ENCODE assay signal across 8 cellular contexts in the genomic region with DNA sequence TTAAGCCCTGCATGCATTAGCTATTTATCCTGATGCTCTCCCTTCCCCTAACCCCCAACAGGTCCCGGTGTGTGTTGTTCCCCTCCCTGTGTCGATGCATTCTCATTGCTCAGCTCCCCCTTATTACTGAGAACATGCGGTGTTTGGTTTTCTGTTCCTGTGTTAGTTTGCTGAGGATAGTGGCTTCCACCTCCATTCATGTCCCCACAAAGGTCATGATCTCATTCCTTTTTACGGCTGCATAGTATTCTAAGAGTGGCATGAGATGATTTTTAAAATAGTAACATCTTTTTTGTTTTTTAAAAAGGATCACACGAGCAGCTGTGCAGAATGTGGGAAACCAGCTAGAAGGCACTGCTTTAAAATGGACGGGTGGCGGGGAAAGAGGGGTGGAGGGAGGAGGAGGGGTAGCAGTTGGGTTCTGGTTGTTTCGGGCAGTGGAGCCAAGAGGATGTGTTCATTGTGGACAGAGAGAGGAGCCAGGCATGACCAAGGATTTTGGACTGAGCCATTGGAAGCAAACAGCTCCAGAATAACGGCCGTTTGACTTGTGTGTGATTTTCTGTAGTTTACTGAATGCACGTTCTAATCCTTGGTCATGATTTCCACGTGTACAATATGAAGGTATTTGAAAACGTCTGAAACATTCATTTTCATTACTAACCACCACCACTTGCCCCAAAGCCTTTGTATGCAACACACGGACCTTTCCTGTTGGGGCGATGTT. TPM values are rescaled to one million over a fixed set of nuclear protein-coding genes. Genes with fewer than 3 reads are reported as not detected.
DNase-seq lines count a peak whose midpoint lies in the region; ATAC-seq and TF ChIP-seq lines count a peak whose summit lies in the region.

No MANE protein-coding gene starts in this region.

- TF ChIP-seq CTCF in GM23338 (conservative IDR thresholded peaks at IDR 0.05; ENCODE audit: low read depth in 2 of 2) (no peak), gastroesophageal sphincter (IDR thresholded peaks at IDR 0.05) (peak in 1 of 4 experiments; percentile 24)

- H3K4me3 ChIP-seq in GM23338 (peak overlapping the region; percentile 91), SK-N-MC (peak overlapping the region; percentile 97), gastroesophageal sphincter (peak overlapping the region; percentile 65 to 89)

- H3K9ac ChIP-seq in SK-N-MC (ENCODE audit: insufficient read length), result peak overlapping the region; percentile 94

- H3K27me3 Mint-ChIP-seq in GM23338 (ENCODE audit: insufficient read depth, low read depth, poor library complexity), result peaks cover 12% of the 10 kb centered on the region

- H3K9me3 ChIP-seq in SK-N-MC (ENCODE audit: low read depth, low read length), result no peaks in the 10 kb centered on the region
- H3K9me3 ChIP-seq in gastroesophageal sphincter, result no peaks in the 10 kb centered on the region

- 0 out of 2 replicates have a peak, but pooled peaks cover 6% of the 10 kb centered on the region for H3F3A ChIP-seq in GM23338 (replicated peaks; ENCODE audit: low read depth)

- no peak overlapping the region for H3K27ac Mint-ChIP-seq in GM23338
- peak overlapping the region; percentile 94 for H3K27ac Mint-ChIP-seq in stimulated activated effector memory CD8-positive, alpha-beta T cell treated with anti-CD3 and anti-CD28 coated beads, Interleukin-12 subunit alpha, Interleukin-12 subunit beta, amount 100 ng/mL, for 72 hours

- peak overlapping the region; percentile 61 for H2AFZ ChIP-seq in GM23338

- H3K36me3 Mint-ChIP-seq in GM23338 (ENCODE audit: low read depth), result no peaks in the 10 kb centered on the region; the same call in 2 of the 3 replicates
- peaks cover 35% of the 10 kb centered on the region for H3K36me3 Mint-ChIP-seq in stimulated activated effector memory CD8-positive, alpha-beta T cell treated with anti-CD3 and anti-CD28 coated beads, Interleukin-12 subunit alpha, Interleukin-12 subunit beta, amount 100 ng/mL, for 72 hours

- peaks cover 20% of the 10 kb centered on the region for H3K79me2 ChIP-seq in GM23338 (replicated peaks; ENCODE audit: insufficient read depth)

- peaks cover 27% of the 10 kb centered on the region for H3K4me1 Mint-ChIP-seq in GM23338
- H3K4me1 Mint-ChIP-seq in stimulated activated effector memory CD8-positive, alpha-beta T cell treated with anti-CD3 and anti-CD28 coated beads, Interleukin-12 subunit alpha, Interleukin-12 subunit beta, amount 100 ng/mL, for 72 hours, result peaks cover 36% of the 10 kb centered on the region

- H3K9me3 Mint-ChIP-seq in GM23338, result no peaks in the 10 kb centered on the region; the same call in 1 of the 3 replicates
- H3K9me3 Mint-ChIP-seq in stimulated activated effector memory CD8-positive, alpha-beta T cell treated with anti-CD3 and anti-CD28 coated beads, Interleukin-12 subunit alpha, Interleukin-12 subunit beta, amount 100 ng/mL, for 72 hours, result no peaks in the 10 kb centered on the region

- WGBS in gastroesophageal sphincter (ENCODE audit: low coverage in 1 of 2), 2 donors, result 35 to 39% methylated on average over 13 to 14 of the region's 15 CpGs

- H3K9me2 ChIP-seq in GM23338 (ENCODE audit: insufficient read depth), result no peaks in the 10 kb centered on the region

- peak overlapping the region; percentile 94 for H3K4me2 ChIP-seq in GM23338

- H3K36me3 ChIP-seq in GM23338 (ENCODE audit: insufficient read depth), result no peaks in the 10 kb centered on the region
- H3K36me3 ChIP-seq in SK-N-MC (ENCODE audit: insufficient read depth, low read length), result no peaks in the 10 kb centered on the region
- no peaks in the 10 kb centered on the region for H3K36me3 ChIP-seq in gastroesophageal sphincter

- H3K4me3 Mint-ChIP-seq in GM23338, result peak overlapping the region; percentile 84
- H3K4me3 Mint-ChIP-seq in stimulated activated effector memory CD8-positive, alpha-beta T cell treated with anti-CD3 and anti-CD28 coated beads, Interleukin-12 subunit alpha, Interleukin-12 subunit beta, amount 100 ng/mL, for 72 hours, result peak overlapping the region; percentile 80

- TF ChIP-seq POLR2A in gastroesophageal sphincter (IDR thresholded peaks at IDR 0.05), result no peak

- H3K27me3 ChIP-seq in GM23338 (ENCODE audit: insufficient read depth), result peaks cover 10% of the 10 kb centered on the region; the same call in 1 of the 2 replicates
- H3K27me3 ChIP-seq in gastroesophageal sphincter, result no peaks in the 10 kb centered on the region

- H3K27ac ChIP-seq in GM23338 (ENCODE audit: low read depth) (peak overlapping the region; percentile 93; the same call in 1 of the 2 replicates), SK-N-MC (peak overlapping the region; percentile 93; the same call in 1 of the 2 replicates), gastroesophageal sphincter (peak overlapping the region; percentile 92 to 99 (median 96))

- ATAC-seq in GM23338, result no peak
- no peak for ATAC-seq in gastroesophageal sphincter
- no peak for ATAC-seq in stimulated activated effector memory CD8-positive, alpha-beta T cell treated with anti-CD3 and anti-CD28 coated beads, Interleukin-12 subunit alpha, Interleukin-12 subunit beta, amount 100 ng/mL, for 72 hours
- ATAC-seq in HG03521 (IDR thresholded peaks at IDR 0.05; ENCODE audit: unreplicated experiment), result no peak
- no peak for ATAC-seq in esophagus mucosa

- H3K4me1 ChIP-seq in GM23338 (ENCODE audit: insufficient read depth) (peaks cover 13% of the 10 kb centered on the region), gastroesophageal sphincter (peaks cover under 1 to 31% (median 26%) of the 10 kb centered on the region in 3 donors)

- DNase-seq in GM23338 (ENCODE audit: low spot score) (no peak), SK-N-MC (ENCODE audit: low read depth, low spot score) (no peak), NCI-H1930 (lab: John Stamatoyannopoulos, UW) (no peak), T1000 (lab: John Stamatoyannopoulos, UW) (no peak)
- DNase-seq in stimulated activated effector memory CD8-positive, alpha-beta T cell treated with anti-CD3 and anti-CD28 coated beads, Interleukin-12 subunit alpha, Interleukin-12 subunit beta, amount 100 ng/mL, for 72 hours (ENCODE audit: low spot score in 2 of 2), result no peak

- peaks cover 20% of the 10 kb centered on the region for H4K20me1 ChIP-seq in GM23338 (replicated peaks; ENCODE audit: insufficient read depth)

- no peak for TF ChIP-seq EP300 in gastroesophageal sphincter (IDR thresholded peaks at IDR 0.05)

TF ChIP-seq in GM23338, 12 proteins besides CTCF, POLR2A, EP300 and RAD21 (continues in another document):
- TF ChIP-seq POLR2AphosphoS5 (IDR thresholded peaks at IDR 0.05; ENCODE audit: low read depth) (no peak), ZNF331 (CRISPR knock-in tag; IDR thresholded peaks at IDR 0.05; ENCODE audit: low read depth) (no peak), ZNF114 (CRISPR knock-in tag; IDR thresholded peaks at IDR 0.05) (no peak)
- TF ChIP-seq, protein P1, sequence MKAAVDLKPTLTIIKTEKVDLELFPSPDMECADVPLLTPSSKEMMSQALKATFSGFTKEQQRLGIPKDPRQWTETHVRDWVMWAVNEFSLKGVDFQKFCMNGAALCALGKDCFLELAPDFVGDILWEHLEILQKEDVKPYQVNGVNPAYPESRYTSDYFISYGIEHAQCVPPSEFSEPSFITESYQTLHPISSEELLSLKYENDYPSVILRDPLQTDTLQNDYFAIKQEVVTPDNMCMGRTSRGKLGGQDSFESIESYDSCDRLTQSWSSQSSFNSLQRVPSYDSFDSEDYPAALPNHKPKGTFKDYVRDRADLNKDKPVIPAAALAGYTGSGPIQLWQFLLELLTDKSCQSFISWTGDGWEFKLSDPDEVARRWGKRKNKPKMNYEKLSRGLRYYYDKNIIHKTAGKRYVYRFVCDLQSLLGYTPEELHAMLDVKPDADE (IDR thresholded peaks at IDR 0.05), result no peak

RNA-seq across cellular contexts. Expression of a gene that starts 1.7 kb away (rescaled TPM):
- 20.2 and 24.0 TPM in 2 replicates for total RNA-seq in GM23338 (2014; rRNA removed; shearing (Covaris generic))
- polyA plus RNA-seq in GM23338 (2016; fragmentation: Nextera tagmentation; extraction: Ambion mirVana), result 5.2 and 5.3 TPM in 2 replicates
- total RNA-seq in gastroesophageal sphincter, result 10 to 100 TPM; 15.8 to 21.3 (median 17.3) TPM
- 13.0 TPM for total RNA-seq in esophagus mucosa
